8 cellular contexts compared by ENCODE assay signal in the genomic region with DNA sequence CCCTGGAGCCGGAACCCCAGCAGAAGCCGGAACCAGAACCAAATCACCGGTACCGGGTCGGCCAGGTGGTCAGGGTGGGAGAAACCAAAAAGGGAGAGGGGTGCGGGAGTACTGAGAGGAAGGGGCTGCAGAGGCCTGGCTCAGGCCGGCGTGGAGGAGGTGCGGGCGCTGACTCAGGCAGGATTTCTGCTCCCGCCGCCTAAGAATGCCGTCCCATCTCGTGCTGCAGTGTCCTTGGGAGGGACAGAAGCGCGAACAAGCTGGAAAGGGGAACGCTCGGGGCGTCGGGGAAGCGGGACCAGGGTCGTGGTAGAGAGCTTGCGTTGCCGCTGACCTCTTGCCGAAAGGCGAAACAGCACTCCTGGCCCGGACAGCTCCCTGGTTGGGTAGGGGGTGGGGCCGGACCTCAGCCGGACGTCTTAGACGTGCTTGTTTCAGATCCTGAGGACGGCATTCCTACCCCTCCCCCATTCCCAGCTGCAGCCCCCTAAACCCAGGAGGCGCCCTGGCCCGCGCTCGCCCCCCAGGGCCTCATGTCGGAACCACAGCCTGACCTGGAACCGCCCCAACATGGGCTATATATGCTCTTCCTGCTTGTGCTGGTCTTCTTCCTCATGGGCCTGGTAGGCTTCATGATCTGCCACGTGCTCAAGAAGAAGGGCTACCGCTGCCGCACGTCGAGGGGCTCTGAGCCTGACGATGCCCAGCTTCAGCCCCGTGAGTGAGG. TPM values are rescaled to one million over a fixed set of nuclear protein-coding genes. Genes with fewer than 3 reads are reported as not detected.
DNase-seq lines count a peak whose midpoint lies in the region; ATAC-seq and TF ChIP-seq lines count a peak whose summit lies in the region.

No MANE protein-coding gene starts in this region.

- no peak overlapping the region for H3K27ac ChIP-seq in muscle layer of colon (ENCODE audit: low read depth, low read length)
- H3K27ac ChIP-seq in suprapubic skin: no peak overlapping the region

- no peak for TF ChIP-seq EP300 in suprapubic skin (IDR thresholded peaks at IDR 0.05)

- H3K36me3 ChIP-seq in muscle layer of colon (ENCODE audit: insufficient read depth, low read length) (peaks cover 10% of the 10 kb centered on the region), suprapubic skin (peaks cover 10% of the 10 kb centered on the region)

- no peak for TF ChIP-seq POLR2A in erythroblast (IDR thresholded peaks at IDR 0.05; ENCODE audit: low read length)
- no peak for TF ChIP-seq POLR2A in suprapubic skin (IDR thresholded peaks at IDR 0.05)

- ATAC-seq in HG02642 (IDR thresholded peaks at IDR 0.05; ENCODE audit: poor library complexity, unreplicated experiment): peak; percentile 35

- H3K4me1 ChIP-seq in muscle layer of colon (ENCODE audit: insufficient read depth, low read length) (peaks cover 21% of the 10 kb centered on the region), suprapubic skin (peaks cover 38% of the 10 kb centered on the region)

- H3K9ac ChIP-seq in muscle layer of colon (ENCODE audit: low read length): no peak overlapping the region

- TF ChIP-seq CTCF in suprapubic skin (IDR thresholded peaks at IDR 0.05): peak in 1 of 2 donors; percentile 43

- peak; percentile 67 for DNase-seq in EL
- DNase-seq in NOMO-1 treated with dmso at 0.1 percent for 144 hours (lab: John Stamatoyannopoulos, UW; ENCODE audit: unreplicated experiment): peak; percentile 77
- peak; percentile 79 for DNase-seq in activated CD8-positive, alpha-beta memory T cell treated with anti-CD3 and anti-CD28 coated beads, Interleukin-2, amount 50 U/mL, for 48 hours
- DNase-seq in erythroblast (lab: John Stamatoyannopoulos, UW): peak; percentile 70 to 73
- DNase-seq in suprapubic skin (ENCODE audit: low spot score in 2 of 2): peak in 1 of 2 donors; percentile 83
- no peak for DNase-seq in NCI-H2171 (lab: John Stamatoyannopoulos, UW)

- H3K4me3 ChIP-seq in muscle layer of colon (ENCODE audit: low read depth in 1 of 2, low read length in 2 of 2) (peak overlapping the region; percentile 85 to 92), suprapubic skin (peak overlapping the region; percentile 89)

- 14% methylated on average over 19 of the region's 45 CpGs for WGBS in suprapubic skin

- no peaks in the 10 kb centered on the region for H3K9me3 ChIP-seq in muscle layer of colon (ENCODE audit: low read length)
- H3K9me3 ChIP-seq in suprapubic skin: no peaks in the 10 kb centered on the region

- peaks cover 3 to 14% of the 10 kb centered on the region in 2 donors for H3K27me3 ChIP-seq in muscle layer of colon (ENCODE audit: control insufficient read depth in 1 of 2, insufficient read depth in 2 of 2, low read length in 2 of 2)
- H3K27me3 ChIP-seq in suprapubic skin: no peaks in the 10 kb centered on the region

RNA-seq across cellular contexts. Expression of a gene that starts 1.1 kb away (rescaled TPM):
- 1 to 10 TPM; 2.9 to 9.0 (median 5.7) TPM for total RNA-seq in suprapubic skin

RNA-seq across cellular contexts. Expression of a gene that starts 1.2 kb away (rescaled TPM):
- 10 to 100 TPM; 50.0 to 79.2 (median 59.4) TPM for total RNA-seq in suprapubic skin

RNA-seq across cellular contexts. Expression of a gene that starts 13.4 kb away (rescaled TPM):
- 100 to 1,000 TPM in 2 of 4 donors, 10 to 100 TPM in 2; 40.1 to 117 (median 77.1) TPM for total RNA-seq in suprapubic skin

RNA-seq across cellular contexts. Expression of a gene that starts 19.1 kb away (rescaled TPM):
- total RNA-seq in suprapubic skin: 100 to 1,000 TPM in 1 of 4 donors, 10 to 100 TPM in 3; 83.0 to 115 (median 95.1) TPM

RNA-seq across cellular contexts. Expression of a gene that starts 44.2 kb away (rescaled TPM):
- 1 to 10 TPM; 1.5 to 7.4 (median 4.3) TPM for total RNA-seq in suprapubic skin
